In the genomic region with DNA sequence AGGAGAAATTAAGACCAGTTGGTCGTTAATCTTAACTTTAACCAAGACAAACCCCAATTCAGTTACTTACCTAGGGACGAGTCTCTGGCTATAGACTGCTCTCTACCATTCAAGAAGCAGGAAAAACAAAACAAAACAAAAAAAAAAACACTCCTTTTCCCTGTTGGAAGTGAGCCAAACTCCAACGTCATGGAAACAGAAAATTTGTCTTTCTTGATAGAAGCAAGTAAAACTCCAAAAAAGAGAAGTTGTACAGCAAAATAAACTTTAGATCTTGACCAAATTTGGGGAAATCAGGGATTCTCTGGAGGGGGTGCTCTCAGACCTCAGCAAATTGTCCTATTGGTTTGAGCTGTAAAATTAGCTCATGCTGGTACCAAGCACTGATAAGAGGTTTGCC, we compare ENCODE assay signal across 18 cellular contexts. TPM values are rescaled to one million over a fixed set of nuclear protein-coding genes. Genes with fewer than 3 reads are reported as not detected.
"Had no signal": no experiment of that assay in that cellular context is flagged by ENCODE, and none has a peak within 500 bp of the region (broad histone marks: within the 10 kb centered on the region; RNA-seq: fewer than 3 reads in every experiment).

No MANE protein-coding gene starts in this region.

- H3K27ac ChIP-seq: ascending aorta, lower lobe of right lung, neutrophil, prostate gland, sigmoid colon, suprapubic skin, upper lobe of left lung, WERI-Rb-1 had no signal

- H3K4me3 ChIP-seq: ascending aorta, lower lobe of right lung, prostate gland, sigmoid colon, suprapubic skin, upper lobe of left lung had no signal

- H3K36me3 ChIP-seq: ascending aorta, lower lobe of right lung, neutrophil, prostate gland, sigmoid colon, suprapubic skin, upper lobe of left lung, WERI-Rb-1 had no signal

- DNase-seq: activated CD4-positive, alpha-beta T cell treated with anti-CD3 and anti-CD28 coated beads for 36 hours; activated CD8-positive, alpha-beta memory T cell treated with anti-CD3 and anti-CD28 coated beads, Interleukin-2, amount 50 U/mL, for 48 hours; activated CD8-positive, alpha-beta T cell treated with anti-CD3 and anti-CD28 coated beads for 36 hours; activated naive CD4-positive, alpha-beta T cell; hippocampal formation; lower lobe of right lung; naive thymus-derived CD4-positive, alpha-beta T cell; sigmoid colon; stimulated activated naive CD4-positive, alpha-beta T cell treated with Interleukin-2 at 50 U/mL for 16 hours; SW 1271; upper lobe of left lung; WERI-Rb-1 had no signal

- H3K4me1 ChIP-seq: prostate gland had no signal

- H3K27me3 ChIP-seq: ascending aorta, suprapubic skin had no signal

- H3K9me3 ChIP-seq: lower lobe of right lung, prostate gland, sigmoid colon, suprapubic skin, upper lobe of left lung had no signal

- ATAC-seq: activated CD4-positive, alpha-beta T cell treated with anti-CD3 and anti-CD28 coated beads for 36 hours; activated CD8-positive, alpha-beta T cell treated with anti-CD3 and anti-CD28 coated beads for 36 hours; lower lobe of right lung; naive thymus-derived CD4-positive, alpha-beta T cell had no signal

RNA-seq across cellular contexts. Expression of a gene that starts 3.7 kb away (rescaled TPM):
- total RNA-seq: ascending aorta; fibroblast of lung; mononuclear cell; naive thymus-derived CD4-positive, alpha-beta T cell had no signal
